In genomic region chr1:221908573-221908972, GRCh38 we compare ENCODE assay signal across 20 cellular contexts.
"Had no signal": no experiment of that assay in that cellular context is flagged by ENCODE, and none has a peak within 500 bp of the region (broad histone marks: within the 10 kb centered on the region; RNA-seq: fewer than 3 reads in every experiment).

No MANE protein-coding gene starts in this region.

- FAIRE-seq: kidney had no signal

- H3K36me3 ChIP-seq: gastroesophageal sphincter, heart left ventricle, thoracic aorta, upper lobe of right lung had no signal

- ATAC-seq: activated CD8-positive, alpha-beta T cell treated with anti-CD3 and anti-CD28 coated beads for 36 hours; activated T-helper 17 cell treated with anti-CD3 and anti-CD28 coated beads, Interleukin-2, amount 50 U/mL, for 72 hours; esophagus mucosa; gastroesophageal sphincter; heart left ventricle; left lobe of liver; natural killer cell; stimulated activated naive B cell treated with anti-CD40 and anti-IgM and Interleukin-4, amounts not matched to agents 10 μg/mL and 1 μg/mL and 100 μg/mL, for 72 hours; upper lobe of right lung had no signal

- H3K9me3 ChIP-seq: gastroesophageal sphincter, heart left ventricle, thoracic aorta, upper lobe of right lung had no signal

- H3K4me1 ChIP-seq: gastroesophageal sphincter, heart left ventricle, upper lobe of right lung had no signal

- H3K27me3 ChIP-seq: gastroesophageal sphincter, heart left ventricle, upper lobe of right lung had no signal

- H3K27ac ChIP-seq: gastroesophageal sphincter, heart left ventricle, thoracic aorta, upper lobe of right lung had no signal

- DNase-seq: activated B cell treated with CpG ODN at 0.5 μM for 24 hours; activated CD4-positive, alpha-beta T cell treated with anti-CD3 and anti-CD28 coated beads for 48 hours; activated CD8-positive, alpha-beta T cell treated with anti-CD3 and anti-CD28 coated beads for 36 hours; activated naive CD4-positive, alpha-beta T cell; activated naive CD8-positive, alpha-beta T cell treated with anti-CD3 and anti-CD28 coated beads for 36 hours; activated T-cell treated with anti-CD3 and anti-CD28 coated beads, Interleukin-2, amount 50 U/mL, for 1 hour; amniotic stem cell; effector CD8-positive, alpha-beta T cell; heart left ventricle; kidney; natural killer cell; retina; stimulated activated naive B cell treated with anti-CD40 and anti-IgM and Interleukin-4, amounts not matched to agents 10 μg/mL and 1 μg/mL and 100 μg/mL, for 72 hours; upper lobe of right lung had no signal

- H3K4me3 ChIP-seq: gastroesophageal sphincter, heart left ventricle, lung, thoracic aorta, upper lobe of right lung had no signal
